ENCODE assay signal across 9 cellular contexts in genomic region chr9:90219548-90220118, GRCh38.
DNase-seq lines count a peak whose midpoint lies in the region; ATAC-seq and TF ChIP-seq lines count a peak whose summit lies in the region.
"Had no signal": no experiment of that assay in that cellular context is flagged by ENCODE, and none has a peak within 500 bp of the region (broad histone marks: within the 10 kb centered on the region; RNA-seq: fewer than 3 reads in every experiment).

No MANE protein-coding gene starts in this region.

- no peak overlapping the region for H3K27ac Mint-ChIP-seq in activated T-helper 17 cell treated with anti-CD3 and anti-CD28 coated beads, Interleukin-2, amount 50 U/mL, for 72 hours

- ATAC-seq in activated T-helper 17 cell treated with anti-CD3 and anti-CD28 coated beads, Interleukin-2, amount 50 U/mL, for 72 hours (replicated peaks): peak; percentile 48
- ATAC-seq in right lobe of liver: peak; percentile 50 to 85 (median 72)
- ATAC-seq in GM18873 (IDR thresholded peaks at IDR 0.05; ENCODE audit: low FRiP score, unreplicated experiment): no peak
- no peak for ATAC-seq in HG02840 (IDR thresholded peaks at IDR 0.05; ENCODE audit: low FRiP score, unreplicated experiment)

- H3K27me3 Mint-ChIP-seq in activated T-helper 17 cell treated with anti-CD3 and anti-CD28 coated beads, Interleukin-2, amount 50 U/mL, for 72 hours: no peaks in the 10 kb centered on the region

- no peaks in the 10 kb centered on the region for H3K4me1 Mint-ChIP-seq in activated T-helper 17 cell treated with anti-CD3 and anti-CD28 coated beads, Interleukin-2, amount 50 U/mL, for 72 hours

- H3K4me3 Mint-ChIP-seq in activated T-helper 17 cell treated with anti-CD3 and anti-CD28 coated beads, Interleukin-2, amount 50 U/mL, for 72 hours: no peak overlapping the region

- H3K9me3 Mint-ChIP-seq in activated T-helper 17 cell treated with anti-CD3 and anti-CD28 coated beads, Interleukin-2, amount 50 U/mL, for 72 hours: no peaks in the 10 kb centered on the region

- no peak for TF ChIP-seq POLR2A in right lobe of liver (IDR thresholded peaks at IDR 0.05)

- no peak overlapping the region for H3K4me3 ChIP-seq in HL-60 (replicated peaks; ENCODE audit: insufficient read depth, low read length)
- no peak overlapping the region for H3K4me3 ChIP-seq in right lobe of liver
- H3K4me3 ChIP-seq: skin epidermis had no signal

- H3K36me3 Mint-ChIP-seq in activated T-helper 17 cell treated with anti-CD3 and anti-CD28 coated beads, Interleukin-2, amount 50 U/mL, for 72 hours (ENCODE audit: low read depth): no peaks in the 10 kb centered on the region

- no peaks in the 10 kb centered on the region for H3K9me3 ChIP-seq in right lobe of liver

- intact Hi-C loops in right lobe of liver (cut with DNase I): loop anchor here in 1 of 2 donors (5.0 kb wide), 1 partner anchor 77 kb away; no protein-coding TSS in a partner anchor

- H3K27me3 ChIP-seq in HL-60 (ENCODE audit: insufficient read depth, poor library complexity, severe bottlenecking) (no peaks in the 10 kb centered on the region), right lobe of liver (peaks cover 0 to 7% of the 10 kb centered on the region in 2 donors)

- WGBS in right lobe of liver (ENCODE audit: insufficient coverage, low coverage, low lambda C conversion rate, missing lambda C conversion rate): 14% methylated on average over 14 of the region's 27 CpGs

- peak; percentile 85 for TF ChIP-seq CTCF in 22Rv1 (IDR thresholded peaks at IDR 0.05)
- TF ChIP-seq CTCF in HL-60 (IDR thresholded peaks at IDR 0.05; ENCODE audit: insufficient read depth, low read length): peak; percentile 23
- TF ChIP-seq CTCF in right lobe of liver (IDR thresholded peaks at IDR 0.05): peak; percentile 40 to 65 (median 48)

- no peak overlapping the region for H3K27ac ChIP-seq in 22Rv1
- no peak overlapping the region for H3K27ac ChIP-seq in HL-60 (replicated peaks)
- no peak overlapping the region for H3K27ac ChIP-seq in right lobe of liver
- H3K27ac ChIP-seq: skin epidermis had no signal

- H3K4me1 ChIP-seq in right lobe of liver: no peaks in the 10 kb centered on the region

- DNase-seq in HL-60 (ENCODE audit: low read depth in 1 of 2, low spot score in 1 of 2) (peak in 1 of 2 experiments; percentile 9), right lobe of liver (peak in 1 of 3 donors; percentile 46), NOMO-1 (lab: John Stamatoyannopoulos, UW; ENCODE audit: unreplicated experiment in 2 of 2) (no peak), NCI-H2107 treated with DMSO at 0.1 percent for 48 hours (lab: John Stamatoyannopoulos, UW; ENCODE audit: unreplicated experiment) (no peak)

- no peaks in the 10 kb centered on the region for H3K36me3 ChIP-seq in right lobe of liver

Comparison
In these comparisons a context has a peak if more than half of its experiments do, and no peak if none do; other contexts are left out.
1. CTCF ChIP-seq: peak in every context shown above with its lines; median percentile 85 in 22Rv1; 48 in right lobe of liver; 23 in HL-60.
2. ATAC-seq: peak in activated T-helper 17 cell treated with anti-CD3 and anti-CD28 coated beads, Interleukin-2, amount 50 U/mL, for 72 hours (single experiment) and right lobe of liver (4 of 4); none in GM18873 (single experiment) and HG02840 (single experiment).